10 cellular contexts compared by ENCODE assay signal in the genomic region with DNA sequence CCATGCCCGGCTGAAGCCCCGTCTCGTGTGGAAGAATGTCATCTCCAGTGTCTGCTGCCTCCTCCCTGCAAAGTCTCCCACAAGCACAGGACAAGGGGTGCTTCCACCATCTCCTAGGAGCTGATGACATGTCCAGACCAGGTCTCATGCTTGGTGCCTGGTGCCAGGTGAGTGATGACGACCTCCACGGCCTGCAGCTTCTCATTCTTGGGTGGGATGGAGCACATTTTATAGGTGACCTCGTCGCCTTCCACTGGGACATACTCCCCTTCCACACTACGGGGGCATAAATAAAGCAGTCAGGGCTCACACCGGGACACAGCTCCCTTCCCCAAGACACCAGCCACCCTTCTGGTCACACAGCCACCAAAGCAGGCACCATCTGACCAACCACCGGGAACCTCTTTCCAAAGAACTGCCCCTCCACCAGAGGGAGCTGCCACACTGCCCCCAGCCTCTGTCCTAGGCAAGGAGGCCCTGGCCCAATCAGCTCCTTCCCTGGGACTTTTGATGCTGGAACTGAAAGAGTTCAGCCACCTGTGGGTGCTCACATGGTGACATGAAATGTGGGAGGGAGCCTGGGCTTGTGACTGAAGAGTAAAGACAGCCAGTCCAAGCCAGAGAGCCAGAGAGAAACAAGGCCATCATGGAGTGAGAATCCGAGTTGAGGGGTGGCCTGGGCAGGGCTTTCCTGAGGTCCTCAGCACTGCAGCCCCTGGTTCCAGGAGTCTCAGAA. TPM values are rescaled to one million over a fixed set of nuclear protein-coding genes. Genes with fewer than 3 reads are reported as not detected.
DNase-seq lines count a peak whose midpoint lies in the region; ATAC-seq, FAIRE-seq and TF ChIP-seq lines count a peak whose summit lies in the region.
"Had no signal": no experiment of that assay in that cellular context is flagged by ENCODE, and none has a peak within 500 bp of the region (broad histone marks: within the 10 kb centered on the region; RNA-seq: fewer than 3 reads in every experiment).

No MANE protein-coding gene starts in this region.

- peak overlapping the region; percentile 37 for H3K27ac Mint-ChIP-seq in neural progenitor cell

- DNase-seq in DND-41 = peak; percentile 41
- peak; percentile 64 for DNase-seq in Karpas-422
- DNase-seq in brain microvascular endothelial cell = no peak
- no peak for DNase-seq in neural progenitor cell (ENCODE audit: low spot score)
- no peak for DNase-seq in urothelium cell line (ENCODE audit: low spot score)
- no peak for DNase-seq in stimulated activated CD4-positive, alpha-beta T cell treated with anti-CD3 and anti-CD28 coated beads, Interleukin-4, amount 100 ng/mL, for 1 hour
- no peak for DNase-seq in DMS114 treated with DMSO at 0.1 percent for 48 hours (lab: John Stamatoyannopoulos, UW; ENCODE audit: unreplicated experiment)
- DNase-seq: activated CD4-positive, alpha-beta T cell treated with anti-CD3 and anti-CD28 coated beads, Interleukin-2, amount 50 U/mL, for 48 hours had no signal

- in situ Hi-C loops in brain microvascular endothelial cell (cut with HindIII; ENCODE audit: low pct_ligation_motif_present, low sequenced_read_pairs) = no loop called here

- H3K27me3 Mint-ChIP-seq in neural progenitor cell (ENCODE audit: insufficient read depth, low read depth) = peaks cover 8% of the 10 kb centered on the region

- H3K4me2 ChIP-seq in DND-41 (ENCODE audit: insufficient read depth, low read length) (no peak overlapping the region), Karpas-422 (ENCODE audit: low read depth, low read length, poor library complexity, severe bottlenecking) (no peak overlapping the region), neural progenitor cell (no peak overlapping the region)

- peaks cover 38% of the 10 kb centered on the region for H3K36me3 Mint-ChIP-seq in neural progenitor cell

- FAIRE-seq in urothelium cell line (lab: Jason Lieb, UNC) = no peak

- TF ChIP-seq CTCF in DND-41 (IDR thresholded peaks at IDR 0.05; ENCODE audit: borderline replicate concordance, extremely low read depth, low read length, poor library complexity, severe bottlenecking) (peak; percentile 49), brain microvascular endothelial cell (IDR thresholded peaks at IDR 0.05; ENCODE audit: low read depth, low read length, missing control alignments) (peak; percentile 33), neural progenitor cell (IDR thresholded peaks at IDR 0.05) (no peak)

- no peaks in the 10 kb centered on the region for H3K27me3 ChIP-seq in DND-41 (ENCODE audit: insufficient read depth, low read length, poor library complexity)
- no peaks in the 10 kb centered on the region for H3K27me3 ChIP-seq in Karpas-422 (ENCODE audit: low read length)
- no peaks in the 10 kb centered on the region for H3K27me3 ChIP-seq in brain microvascular endothelial cell (replicated peaks)
- no peaks in the 10 kb centered on the region for H3K27me3 ChIP-seq in neural progenitor cell
- H3K27me3 ChIP-seq: Peyer's patch had no signal

- no peak overlapping the region for H3K4me3 ChIP-seq in DND-41 (ENCODE audit: low read depth in 1 of 2, low read length in 2 of 2)
- H3K4me3 ChIP-seq in Karpas-422 (ENCODE audit: low read length) = no peak overlapping the region
- no peak overlapping the region for H3K4me3 ChIP-seq in brain microvascular endothelial cell (ENCODE audit: low read depth, low read length)
- H3K4me3 ChIP-seq in neural progenitor cell = no peak overlapping the region
- H3K4me3 ChIP-seq: Peyer's patch had no signal

- H3K27ac ChIP-seq in DND-41 (ENCODE audit: low read length) (no peak overlapping the region), Karpas-422 (ENCODE audit: low read length) (no peak overlapping the region), brain microvascular endothelial cell (no peak overlapping the region), neural progenitor cell (no peak overlapping the region)
- H3K27ac ChIP-seq: parathyroid adenoma, Peyer's patch had no signal

- H3K79me2 ChIP-seq in DND-41 (ENCODE audit: insufficient read depth, low read length) = peaks cover 89% of the 10 kb centered on the region
- H3K79me2 ChIP-seq in Karpas-422 (ENCODE audit: low read length) = peaks cover 7% of the 10 kb centered on the region
- H3K79me2 ChIP-seq in neural progenitor cell (ENCODE audit: low read depth) = peaks cover 25% of the 10 kb centered on the region
- H3K79me2 ChIP-seq: parathyroid adenoma had no signal

- peaks cover 15% of the 10 kb centered on the region; the same call in 1 of the 2 replicates for H3K4me1 ChIP-seq in DND-41 (ENCODE audit: insufficient read depth, low read length)
- peaks cover 4% of the 10 kb centered on the region for H3K4me1 ChIP-seq in Karpas-422 (ENCODE audit: low read length)
- no peaks in the 10 kb centered on the region for H3K4me1 ChIP-seq in neural progenitor cell
- H3K4me1 ChIP-seq: parathyroid adenoma had no signal

- H3K9me2 ChIP-seq in Karpas-422 (replicated peaks; ENCODE audit: insufficient read depth, low read length) = no peaks in the 10 kb centered on the region

- ATAC-seq in DND-41 (ENCODE audit: insufficient read depth, low read depth) = peak; percentile 13; the same call in 1 of the 3 replicates

- H3K36me3 ChIP-seq in DND-41 (ENCODE audit: insufficient read depth, low read length) (peaks cover 93% of the 10 kb centered on the region), Karpas-422 (ENCODE audit: insufficient read depth, low read length) (peaks cover 7% of the 10 kb centered on the region; the same call in 1 of the 2 replicates), brain microvascular endothelial cell (replicated peaks) (peaks cover 50% of the 10 kb centered on the region), neural progenitor cell (no peaks in the 10 kb centered on the region)

- peaks cover 15% of the 10 kb centered on the region for H3F3A ChIP-seq in neural progenitor cell (ENCODE audit: low read depth)

- H2AFZ ChIP-seq in DND-41 (ENCODE audit: low read depth, low read length) (no peak overlapping the region), Karpas-422 (ENCODE audit: low read length) (no peak overlapping the region), neural progenitor cell (replicated peaks) (no peak overlapping the region)
- H2AFZ ChIP-seq: parathyroid adenoma had no signal

- H3K9me3 ChIP-seq in DND-41 (ENCODE audit: insufficient read depth, low read length, severe bottlenecking) (no peaks in the 10 kb centered on the region), Karpas-422 (ENCODE audit: low read length) (no peaks in the 10 kb centered on the region), neural progenitor cell (ENCODE audit: low read depth) (no peaks in the 10 kb centered on the region)
- H3K9me3 ChIP-seq: Peyer's patch had no signal

- no peak overlapping the region for H3K9ac ChIP-seq in DND-41 (ENCODE audit: low read depth, low read length)
- H3K9ac ChIP-seq in Karpas-422 (ENCODE audit: low read length) = no peak overlapping the region
- no peak overlapping the region for H3K9ac ChIP-seq in neural progenitor cell
- H3K9ac ChIP-seq: parathyroid adenoma had no signal

- peaks cover 11% of the 10 kb centered on the region for H3K4me1 Mint-ChIP-seq in neural progenitor cell

- H3K4me3 Mint-ChIP-seq in neural progenitor cell = no peak overlapping the region

- H3K9me3 Mint-ChIP-seq in neural progenitor cell = no peaks in the 10 kb centered on the region

- H4K20me1 ChIP-seq in DND-41 (ENCODE audit: insufficient read depth, low read length) (peaks cover 80% of the 10 kb centered on the region), Karpas-422 (ENCODE audit: insufficient read depth, low read depth, low read length) (0 out of 2 replicates have a peak, but pooled peaks cover 3% of the 10 kb centered on the region), neural progenitor cell (ENCODE audit: low read depth) (peaks cover 63% of the 10 kb centered on the region)

RNA-seq across cellular contexts. Expression of a gene that starts 13.6 kb away (rescaled TPM):
- 48.3 and 64.4 TPM in 2 replicates for total RNA-seq in Karpas-422 (2014; rRNA removed; shearing (Covaris generic); ENCODE audit: low replicate concordance)
- 115 and 269 TPM in 2 replicates for total RNA-seq in neural progenitor cell (ENCODE audit: low replicate concordance)

RNA-seq across cellular contexts. Expression of a gene that starts 26.9 kb away (rescaled TPM):
- 0.45 TPM in 1 of 2 replicates, not detected in the other for total RNA-seq in Karpas-422 (2014; rRNA removed; shearing (Covaris generic); ENCODE audit: low replicate concordance)
- total RNA-seq in neural progenitor cell (ENCODE audit: low replicate concordance) = not detected in 2 replicates
- total RNA-seq: Peyer's patch had no signal

RNA-seq across cellular contexts. Expression of a gene that starts 57.6 kb away (rescaled TPM):
- total RNA-seq in Karpas-422 (2014; rRNA removed; shearing (Covaris generic); ENCODE audit: low replicate concordance) = 26.5 and 27.1 TPM in 2 replicates
- total RNA-seq in neural progenitor cell (ENCODE audit: low replicate concordance) = 12.5 and 22.2 TPM in 2 replicates

RNA-seq across cellular contexts. Expression of a gene that starts 57.8 kb away (rescaled TPM):
- total RNA-seq in Karpas-422 (2014; rRNA removed; shearing (Covaris generic); ENCODE audit: low replicate concordance) = 4.9 and 8.1 TPM in 2 replicates
- total RNA-seq in neural progenitor cell (ENCODE audit: low replicate concordance) = 6.4 and 9.9 TPM in 2 replicates

Comparison
In these comparisons a context has a peak if more than half of its experiments do, and no peak if none do; other contexts are left out.
1. DNase-seq: peak in DND-41 (single experiment) and Karpas-422 (single experiment); none in brain microvascular endothelial cell (single experiment), neural progenitor cell (single experiment), urothelium cell line (single experiment), stimulated activated CD4-positive, alpha-beta T cell treated with anti-CD3 and anti-CD28 coated beads, Interleukin-4, amount 100 ng/mL, for 1 hour (single experiment) and DMS114 treated with DMSO at 0.1 percent for 48 hours (single experiment).